ENCODE assay signal across 16 cellular contexts in the genomic region with DNA sequence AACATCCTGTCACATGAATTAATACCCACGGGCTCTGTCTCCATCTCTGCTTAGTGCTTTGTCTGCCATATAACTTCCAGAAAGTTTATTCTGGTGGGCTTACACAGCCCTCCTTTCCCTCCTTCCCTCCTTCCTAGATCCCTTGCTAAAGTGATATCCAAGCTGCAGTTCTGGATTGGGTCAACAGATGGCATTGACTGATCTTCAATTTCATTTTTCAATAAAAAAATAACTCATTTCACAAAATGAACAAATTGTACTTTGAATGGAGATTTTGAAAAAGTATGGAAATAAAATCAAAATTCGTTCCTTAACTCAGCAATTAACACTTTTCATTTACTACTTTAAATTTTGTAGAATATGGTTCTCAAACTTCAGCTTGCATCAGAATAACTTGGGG.
DNase-seq lines count a peak whose midpoint lies in the region; ATAC-seq and TF ChIP-seq lines count a peak whose summit lies in the region.
"Had no signal": no experiment of that assay in that cellular context is flagged by ENCODE, and none has a peak within 500 bp of the region (broad histone marks: within the 10 kb centered on the region; RNA-seq: fewer than 3 reads in every experiment).

No MANE protein-coding gene starts in this region.

- H3K36me3 ChIP-seq in fibroblast of lung (ENCODE audit: control insufficient read depth, insufficient read depth, low read length) (no peaks in the 10 kb centered on the region), osteoblast (ENCODE audit: insufficient read depth, low read length) (no peaks in the 10 kb centered on the region)

- H3K9ac ChIP-seq in fibroblast of lung (ENCODE audit: insufficient read depth, low read length): no peak overlapping the region
- H3K9ac ChIP-seq: parathyroid adenoma had no signal

- H2AFZ ChIP-seq in fibroblast of lung (ENCODE audit: low read length) (no peak overlapping the region), osteoblast (ENCODE audit: low read length) (no peak overlapping the region)
- H2AFZ ChIP-seq: parathyroid adenoma had no signal

- H3K4me3 ChIP-seq in fibroblast of lung (replicated peaks in 1 of 4; ENCODE audit: control extremely low read depth in 1 of 4, insufficient read depth in 1 of 4, low read depth in 3 of 4, low read length in 4 of 4) (no peak overlapping the region), osteoblast (ENCODE audit: insufficient read depth, low read length) (no peak overlapping the region)
- H3K4me3 ChIP-seq: body of pancreas had no signal

- no peaks in the 10 kb centered on the region for H3K4me1 ChIP-seq in fibroblast of lung (ENCODE audit: control insufficient read depth, extremely low read depth, insufficient read depth, low read length)
- no peaks in the 10 kb centered on the region for H3K4me1 ChIP-seq in osteoblast (ENCODE audit: insufficient read depth, low read length)
- H3K4me1 ChIP-seq: body of pancreas, parathyroid adenoma had no signal

- DNase-seq in ELR (ENCODE audit: low read depth): peak; percentile 8
- peak; percentile 7 for DNase-seq in RKO (ENCODE audit: low spot score)
- DNase-seq in fibroblast of lung (ENCODE audit: low read depth in 2 of 2): no peak
- no peak for DNase-seq in osteoblast (ENCODE audit: insufficient read length, low spot score, missing footprints)
- DNase-seq in activated T-cell treated with anti-CD3 and anti-CD28 coated beads, Interleukin-2, amount 50 U/mL, for 4 hours: no peak
- no peak for DNase-seq in NOMO-1 treated with dmso at 0.1 percent for 144 hours (lab: John Stamatoyannopoulos, UW; ENCODE audit: unreplicated experiment)
- no peak for DNase-seq in GM20000 (ENCODE audit: low spot score)
- DNase-seq in NCI-H2029 (lab: John Stamatoyannopoulos, UW): no peak
- DNase-seq: activated B cell treated with CpG ODN at 0.5 μM for 24 hours, activated gamma-delta T cell treated with Interleukin-2 at 50 U/mL for 16 hours, body of pancreas, GF-D8, NCI-H2029 treated with DMSO at 0.1 percent for 48 hours, NCI-H69, RPMI8226 had no signal

- H4K20me1 ChIP-seq in fibroblast of lung (ENCODE audit: control insufficient read depth, extremely low read depth, insufficient read depth, low read length) (no peaks in the 10 kb centered on the region), osteoblast (ENCODE audit: insufficient read depth, low read length) (no peaks in the 10 kb centered on the region)

- H3K27ac ChIP-seq in fibroblast of lung (ENCODE audit: insufficient read depth, low read length) (no peak overlapping the region), osteoblast (ENCODE audit: low read depth, low read length) (no peak overlapping the region)
- H3K27ac ChIP-seq: body of pancreas, parathyroid adenoma had no signal

- no peaks in the 10 kb centered on the region for H3K9me3 ChIP-seq in fibroblast of lung (ENCODE audit: control insufficient read depth, insufficient read depth, low read depth, low read length)
- no peaks in the 10 kb centered on the region for H3K9me3 ChIP-seq in osteoblast (ENCODE audit: low read depth, low read length)
- H3K9me3 ChIP-seq: body of pancreas had no signal

- no peak for ATAC-seq in activated T-cell treated with anti-CD3 and anti-CD28 coated beads, Interleukin-2, amount 50 U/mL, for 4 hours
- ATAC-seq: body of pancreas had no signal

- peak; percentile 11 to 13 for TF ChIP-seq CTCF in fibroblast of lung (conservative IDR thresholded peaks at IDR 0.05 in 1 of 2, IDR thresholded peaks at IDR 0.05 in 1 of 2; ENCODE audit: low read depth in 1 of 2, low read length in 2 of 2)
- TF ChIP-seq CTCF in osteoblast (IDR thresholded peaks at IDR 0.05; ENCODE audit: extremely low read depth, low read depth, low read length): peak; percentile 43
- TF ChIP-seq CTCF in GM20000 (IDR thresholded peaks at IDR 0.05; ENCODE audit: extremely low read depth, missing control alignments): no peak

- no peak overlapping the region for H3K4me2 ChIP-seq in fibroblast of lung (ENCODE audit: extremely low read depth, insufficient read depth, low read length)
- no peak overlapping the region for H3K4me2 ChIP-seq in osteoblast (ENCODE audit: insufficient read depth, low read length)

- no peak overlapping the region for H3K4me3 Mint-ChIP-seq in activated T-cell treated with anti-CD3 and anti-CD28 coated beads, Interleukin-2, amount 50 U/mL, for 4 hours
- H3K4me3 Mint-ChIP-seq: activated B cell treated with CpG ODN at 0.5 μM for 24 hours had no signal

- H3K79me2 ChIP-seq in fibroblast of lung (ENCODE audit: control insufficient read depth, insufficient read depth, low read length) (no peaks in the 10 kb centered on the region), osteoblast (ENCODE audit: insufficient read depth, low read length) (no peaks in the 10 kb centered on the region)
- H3K79me2 ChIP-seq: parathyroid adenoma had no signal

- H3K27me3 ChIP-seq in fibroblast of lung (ENCODE audit: control insufficient read depth, insufficient read depth, low read length) (no peaks in the 10 kb centered on the region), osteoblast (ENCODE audit: insufficient read depth, low read length) (peaks cover 8% of the 10 kb centered on the region)
- H3K27me3 ChIP-seq: body of pancreas had no signal

- H3K9me3 Mint-ChIP-seq in activated T-cell treated with anti-CD3 and anti-CD28 coated beads, Interleukin-2, amount 50 U/mL, for 4 hours: no peaks in the 10 kb centered on the region
- H3K9me3 Mint-ChIP-seq: activated B cell treated with CpG ODN at 0.5 μM for 24 hours had no signal

- peaks cover 1% of the 10 kb centered on the region for H3K27me3 Mint-ChIP-seq in activated T-cell treated with anti-CD3 and anti-CD28 coated beads, Interleukin-2, amount 50 U/mL, for 4 hours (ENCODE audit: low read depth)
- H3K27me3 Mint-ChIP-seq: activated B cell treated with CpG ODN at 0.5 μM for 24 hours had no signal

- H3K36me3 Mint-ChIP-seq in activated T-cell treated with anti-CD3 and anti-CD28 coated beads, Interleukin-2, amount 50 U/mL, for 4 hours (ENCODE audit: insufficient read depth): no peaks in the 10 kb centered on the region

- peaks cover 2% of the 10 kb centered on the region for H3K4me1 Mint-ChIP-seq in activated T-cell treated with anti-CD3 and anti-CD28 coated beads, Interleukin-2, amount 50 U/mL, for 4 hours (ENCODE audit: low read depth)
- H3K4me1 Mint-ChIP-seq: activated B cell treated with CpG ODN at 0.5 μM for 24 hours had no signal

Comparison
In these comparisons a context has a peak if more than half of its experiments do, and no peak if none do; other contexts are left out.
1. DNase-seq: peak in ELR (single experiment) and RKO (single experiment); none in fibroblast of lung (0 of 2), osteoblast (single experiment), activated T-cell treated with anti-CD3 and anti-CD28 coated beads, Interleukin-2, amount 50 U/mL, for 4 hours (single experiment), NOMO-1 treated with dmso at 0.1 percent for 144 hours (single experiment), GM20000 (single experiment) and NCI-H2029 (single experiment).